In genomic region chr2:73762571-73762970, GRCh38 we compare ENCODE assay signal across 19 cellular contexts. TPM values are rescaled to one million over a fixed set of nuclear protein-coding genes. Genes with fewer than 3 reads are reported as not detected.
DNase-seq lines count a peak whose midpoint lies in the region; ATAC-seq, FAIRE-seq and TF ChIP-seq lines count a peak whose summit lies in the region.
"Had no signal": no experiment of that assay in that cellular context is flagged by ENCODE, and none has a peak within 500 bp of the region (broad histone marks: within the 10 kb centered on the region; RNA-seq: fewer than 3 reads in every experiment).

No MANE protein-coding gene starts in this region.

- H3K27me3 ChIP-seq in WERI-Rb-1 (ENCODE audit: insufficient read depth, low read depth, severe bottlenecking): no peaks in the 10 kb centered on the region

- no peak for TF ChIP-seq POLR2A in H54 (IDR thresholded peaks at IDR 0.05; ENCODE audit: low read depth, low read length)

- FAIRE-seq in H54 (lab: Jason Lieb, UNC): no peak
- FAIRE-seq: A549 had no signal

- H3K27ac ChIP-seq in WERI-Rb-1: no peak overlapping the region
- H3K27ac ChIP-seq: A549, PC-9 had no signal

- H3K27me3 Mint-ChIP-seq in activated naive CD8-positive, alpha-beta T cell treated with anti-CD3 and anti-CD28 coated beads for 36 hours: no peaks in the 10 kb centered on the region

- H3K4me3 Mint-ChIP-seq in activated naive CD8-positive, alpha-beta T cell treated with anti-CD3 and anti-CD28 coated beads for 36 hours: no peak overlapping the region

- H3K36me3 ChIP-seq in WERI-Rb-1: peaks cover 68% of the 10 kb centered on the region

- TF ChIP-seq CTCF in WERI-Rb-1 (IDR thresholded peaks at IDR 0.05; ENCODE audit: low read depth, low read length): no peak

- no peaks in the 10 kb centered on the region for H3K9me3 ChIP-seq in WERI-Rb-1 (ENCODE audit: severe bottlenecking)
- H3K9me3 ChIP-seq: A549 had no signal

- H3K4me3 ChIP-seq in WERI-Rb-1 (ENCODE audit: low read depth, low read length): no peak overlapping the region
- H3K4me3 ChIP-seq: A549, PC-9 had no signal

- ATAC-seq in SK-N-SH treated with all-trans-retinoic acid at 6 μM for 48 hours (peak; percentile 69), GM19351 (IDR thresholded peaks at IDR 0.05; ENCODE audit: unreplicated experiment) (no peak)
- ATAC-seq: A549 had no signal

- no peaks in the 10 kb centered on the region for H3K9me3 Mint-ChIP-seq in activated naive CD8-positive, alpha-beta T cell treated with anti-CD3 and anti-CD28 coated beads for 36 hours

- no peak overlapping the region for H3K27ac Mint-ChIP-seq in activated naive CD8-positive, alpha-beta T cell treated with anti-CD3 and anti-CD28 coated beads for 36 hours

- peak; percentile 13 for DNase-seq in A172 (ENCODE audit: low spot score)
- peak; percentile 41 for DNase-seq in H54 (ENCODE audit: insufficient read length, low spot score)
- peak; percentile 61 for DNase-seq in kidney tubule cell (ENCODE audit: low spot score)
- no peak for DNase-seq in activated naive CD8-positive, alpha-beta T cell treated with anti-CD3 and anti-CD28 coated beads for 36 hours
- DNase-seq in NCI-H128 (lab: John Stamatoyannopoulos, UW; ENCODE audit: unreplicated experiment): no peak
- no peak for DNase-seq in WERI-Rb-1
- DNase-seq: COR-L47, H7, KG1, NCI-H1048, NCI-H146, NCI-H2081, NCI-H524, PC-9 had no signal

- no peaks in the 10 kb centered on the region for H3K4me1 Mint-ChIP-seq in activated naive CD8-positive, alpha-beta T cell treated with anti-CD3 and anti-CD28 coated beads for 36 hours

- H3K36me3 Mint-ChIP-seq in activated naive CD8-positive, alpha-beta T cell treated with anti-CD3 and anti-CD28 coated beads for 36 hours: peaks cover 12% of the 10 kb centered on the region

TF ChIP-seq in SK-N-SH treated with all-trans-retinoic acid at 6 μM for 48 hours, 23 proteins besides CTCF, POLR2A, EP300 and RAD21:
- TF ChIP-seq TSHZ2 (CRISPR knock-in tag; IDR thresholded peaks at IDR 0.05) (no peak), ZNF565 (CRISPR knock-in tag; conservative IDR thresholded peaks at IDR 0.05; ENCODE audit: low read depth) (no peak), ZNF8 (CRISPR knock-in tag; IDR thresholded peaks at IDR 0.05) (no peak), GLIS3 (CRISPR knock-in tag; IDR thresholded peaks at IDR 0.05) (no peak), PPARA (CRISPR knock-in tag; IDR thresholded peaks at IDR 0.05; ENCODE audit: borderline replicate concordance) (no peak), CSRNP3 (CRISPR knock-in tag; IDR thresholded peaks at IDR 0.05) (no peak)

RNA-seq across cellular contexts. Expression of gene DUSP11, which starts 17.3 kb away (rescaled TPM):
- 41.0 and 43.7 TPM in 2 replicates for total RNA-seq in A172 (2014; rRNA removed; shearing (Covaris generic))
- total RNA-seq in activated naive CD8-positive, alpha-beta T cell treated with anti-CD3 and anti-CD28 coated beads for 36 hours: 10 to 100 TPM; 30.2 to 31.0 TPM

RNA-seq across cellular contexts. Expression of gene C2orf78, which starts 21.4 kb away (rescaled TPM):
- not detected in 2 replicates for total RNA-seq in A172 (2014; rRNA removed; shearing (Covaris generic))
- total RNA-seq in activated naive CD8-positive, alpha-beta T cell treated with anti-CD3 and anti-CD28 coated beads for 36 hours: not detected
- total RNA-seq: H7, MCF 10A, PC-9, SK-MEL-5 had no signal

RNA-seq across cellular contexts. Expression of gene TPRKB, which starts 25.4 kb away (rescaled TPM):
- total RNA-seq in A172 (2014; rRNA removed; shearing (Covaris generic)): 105 and 129 TPM in 2 replicates
- total RNA-seq in activated naive CD8-positive, alpha-beta T cell treated with anti-CD3 and anti-CD28 coated beads for 36 hours: 10 to 100 TPM; 39.6 to 39.7 TPM

Comparison
In these comparisons a context has a peak if more than half of its experiments do, and no peak if none do; other contexts are left out.
1. DNase-seq: peak in A172 (single experiment), H54 (single experiment) and kidney tubule cell (single experiment); none in activated naive CD8-positive, alpha-beta T cell treated with anti-CD3 and anti-CD28 coated beads for 36 hours (single experiment), NCI-H128 (single experiment) and WERI-Rb-1 (single experiment).